ENCODE assay signal across 12 cellular contexts in the genomic region with DNA sequence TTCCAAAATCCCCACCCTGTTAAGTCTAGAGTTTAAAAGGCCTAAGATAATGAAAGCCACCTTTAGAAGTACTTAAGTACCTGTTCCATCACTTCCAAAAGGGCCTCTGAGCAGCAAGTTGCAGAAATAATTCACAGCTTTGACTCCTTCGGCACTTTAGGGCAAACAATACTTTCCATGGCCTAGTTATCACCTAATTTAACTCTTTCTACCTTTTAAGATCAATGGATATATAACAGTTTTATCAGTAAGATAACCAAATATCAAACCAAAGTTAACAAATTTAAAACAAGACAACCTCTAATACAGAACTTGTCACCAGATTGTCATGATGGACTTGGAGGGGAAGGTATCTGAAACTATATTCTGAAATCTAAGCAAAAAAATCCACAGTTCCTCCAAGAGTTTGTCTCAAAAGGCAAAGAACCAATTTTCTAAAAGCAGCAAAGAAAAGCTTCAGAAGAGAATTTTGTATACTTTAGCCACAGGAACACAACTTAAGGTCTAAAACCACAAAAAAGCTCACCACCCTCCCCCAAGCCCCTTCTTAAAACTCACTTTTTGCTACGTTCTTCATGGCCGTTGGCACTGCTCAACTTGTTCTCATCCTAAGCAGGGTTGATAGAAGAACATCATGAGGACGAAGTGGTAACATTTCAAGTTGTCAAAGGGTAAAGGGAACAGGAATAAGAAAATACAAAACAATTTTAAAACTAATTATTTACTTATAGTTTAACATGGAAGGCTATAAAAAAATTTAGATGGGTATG. TPM values are rescaled to one million over a fixed set of nuclear protein-coding genes. Genes with fewer than 3 reads are reported as not detected.
DNase-seq lines count a peak whose midpoint lies in the region; TF ChIP-seq lines count a peak whose summit lies in the region.
"Had no signal": no experiment of that assay in that cellular context is flagged by ENCODE, and none has a peak within 500 bp of the region (broad histone marks: within the 10 kb centered on the region; RNA-seq: fewer than 3 reads in every experiment).

No MANE protein-coding gene starts in this region.

- H3K9ac ChIP-seq in neural cell (ENCODE audit: low read length) = no peak overlapping the region

- peaks cover 72% of the 10 kb centered on the region for H3K4me1 ChIP-seq in CD8-positive, alpha-beta memory T cell (ENCODE audit: insufficient read depth, low read length)

- H3K4me1 Mint-ChIP-seq in CD8-positive, alpha-beta memory T cell = peaks cover 61 to 81% (median 74%) of the 10 kb centered on the region in 3 donors

- H4K20me1 ChIP-seq in neural cell (ENCODE audit: insufficient read depth) = peaks cover 40% of the 10 kb centered on the region

- no peaks in the 10 kb centered on the region for H3K9me2 ChIP-seq in neural cell (ENCODE audit: insufficient read depth, low read length)

- no peak overlapping the region for H3K27ac ChIP-seq in CD8-positive, alpha-beta memory T cell (ENCODE audit: low read depth, low read length)
- H3K27ac ChIP-seq in dorsolateral prefrontal cortex = peak overlapping the region in 3 of 59 donors; percentile 0 to 16 (median 13)
- H3K27ac ChIP-seq in neural cell (ENCODE audit: low read length) = no peak overlapping the region

- H3F3A ChIP-seq in neural cell (ENCODE audit: insufficient read depth, low read length, poor library complexity, severe bottlenecking) = no peaks in the 10 kb centered on the region

- H3K27ac Mint-ChIP-seq in CD8-positive, alpha-beta memory T cell = peak overlapping the region; percentile 36 to 86 (median 80)

- TF ChIP-seq EP300 in neural cell (conservative IDR thresholded peaks at IDR 0.05; ENCODE audit: poor library complexity, severe bottlenecking) = no peak

- DNase-seq in CD8-positive, alpha-beta memory T cell = no peak
- no peak for DNase-seq in MG63
- DNase-seq in dorsolateral prefrontal cortex = no peak
- no peak for DNase-seq in NCI-H748 (lab: John Stamatoyannopoulos, UW; ENCODE audit: unreplicated experiment)
- no peak for DNase-seq in stimulated activated naive CD4-positive, alpha-beta T cell (lab: John Stamatoyannopoulos, UW)
- no peak for DNase-seq in hippocampal formation (lab: John Stamatoyannopoulos, UW)
- DNase-seq in EL = no peak
- DNase-seq: effector CD4-positive, alpha-beta T cell; HCEC 1CT; NCI-H2107; Right ventricle myocardium superior had no signal

- H3K36me3 ChIP-seq in CD8-positive, alpha-beta memory T cell (ENCODE audit: insufficient read depth, low read length) = peaks cover 47% of the 10 kb centered on the region
- H3K36me3 ChIP-seq in MG63 = peaks cover 83% of the 10 kb centered on the region
- H3K36me3 ChIP-seq in neural cell (ENCODE audit: insufficient read depth, low read length) = peaks cover 21% of the 10 kb centered on the region

- POLR2A ChIA-PET in CD8-positive, alpha-beta memory T cell (lab: Charles Lee) = interaction anchor here (2.1 to 7.1 kb wide), 2 partner anchors 30 to 39 kb away, joined by 13 to 337 read pairs; partner anchors contain the start of genes NFS1, PHF20 and ROMO1

- TF ChIP-seq CTCF in dorsolateral prefrontal cortex (IDR thresholded peaks at IDR 0.05 in 54 of 56, conservative IDR thresholded peaks at IDR 0.05 in 2 of 56; ENCODE audit: low read depth in 1 of 56, partially characterized antibody in 56 of 56) (no peak), neural cell (IDR thresholded peaks at IDR 0.05; ENCODE audit: poor library complexity, severe bottlenecking) (no peak)

- H3K79me2 ChIP-seq in neural cell (replicated peaks; ENCODE audit: insufficient read depth, low read length) = peaks cover 73% of the 10 kb centered on the region

- H2AFZ ChIP-seq in neural cell (ENCODE audit: low read depth, low read length) = no peak overlapping the region

- peaks cover 0 to 5% of the 10 kb centered on the region in 2 donors for H3K27me3 Mint-ChIP-seq in CD8-positive, alpha-beta memory T cell

- no peaks in the 10 kb centered on the region for H3K27me3 ChIP-seq in CD8-positive, alpha-beta memory T cell (ENCODE audit: insufficient read depth, low read length, poor library complexity, severe bottlenecking)
- H3K27me3 ChIP-seq in MG63 = no peaks in the 10 kb centered on the region
- no peaks in the 10 kb centered on the region for H3K27me3 ChIP-seq in dorsolateral prefrontal cortex
- H3K27me3 ChIP-seq in neural cell (ENCODE audit: insufficient read depth, low read depth, low read length) = no peaks in the 10 kb centered on the region

- CTCF ChIA-PET in CD8-positive, alpha-beta memory T cell (lab: Charles Lee) = interaction anchor here (0.7 to 1.5 kb wide), 2 partner anchors 33 to 138 kb away, joined by 3 to 7 read pairs; partner anchors contain the start of gene PHF20

- peak overlapping the region; percentile 49 to 81 (median 74) for H3K4me3 Mint-ChIP-seq in CD8-positive, alpha-beta memory T cell

- peaks cover 26 to 83% (median 32%) of the 10 kb centered on the region in 3 donors for H3K36me3 Mint-ChIP-seq in CD8-positive, alpha-beta memory T cell

- no peaks in the 10 kb centered on the region for H3K9me3 ChIP-seq in CD8-positive, alpha-beta memory T cell (ENCODE audit: low read length)
- no peaks in the 10 kb centered on the region for H3K9me3 ChIP-seq in MG63
- H3K9me3 ChIP-seq in neural cell (ENCODE audit: low read length) = no peaks in the 10 kb centered on the region

- no peak overlapping the region for H3K4me2 ChIP-seq in neural cell (ENCODE audit: low read length)

- H3K4me3 ChIP-seq in CD8-positive, alpha-beta memory T cell (ENCODE audit: low read length) = peak overlapping the region; percentile 29
- H3K4me3 ChIP-seq in MG63 (peak overlapping the region; percentile 99), dorsolateral prefrontal cortex (peak overlapping the region in 46 of 59 donors; percentile 4 to 100 (median 90)), neural cell (ENCODE audit: low read length) (peak overlapping the region; percentile 20)

- peaks cover 0 to 2% (median 0%) of the 10 kb centered on the region in 5 donors for H3K9me3 Mint-ChIP-seq in CD8-positive, alpha-beta memory T cell

- no peak for TF ChIP-seq RAD21 in neural cell (conservative IDR thresholded peaks at IDR 0.05)

- intact Hi-C loops in dorsolateral prefrontal cortex (cut with DNase I) = no loop called here

TF ChIP-seq in neural cell, 6 proteins besides CTCF, POLR2A, EP300 and RAD21:
- TF ChIP-seq TAF1 (IDR thresholded peaks at IDR 0.05; ENCODE audit: low read depth) (no peak), SMC3 (conservative IDR thresholded peaks at IDR 0.05; ENCODE audit: poor library complexity) (no peak), POLR2AphosphoS5 (IDR thresholded peaks at IDR 0.05) (no peak), EZH2 (IDR thresholded peaks at IDR 0.05; ENCODE audit: borderline replicate concordance, insufficient read depth, low read length, poor library complexity, severe bottlenecking) (no peak), MXI1 (conservative IDR thresholded peaks at IDR 0.05; ENCODE audit: poor library complexity, severe bottlenecking) (no peak)
- TF ChIP-seq, protein P1, sequence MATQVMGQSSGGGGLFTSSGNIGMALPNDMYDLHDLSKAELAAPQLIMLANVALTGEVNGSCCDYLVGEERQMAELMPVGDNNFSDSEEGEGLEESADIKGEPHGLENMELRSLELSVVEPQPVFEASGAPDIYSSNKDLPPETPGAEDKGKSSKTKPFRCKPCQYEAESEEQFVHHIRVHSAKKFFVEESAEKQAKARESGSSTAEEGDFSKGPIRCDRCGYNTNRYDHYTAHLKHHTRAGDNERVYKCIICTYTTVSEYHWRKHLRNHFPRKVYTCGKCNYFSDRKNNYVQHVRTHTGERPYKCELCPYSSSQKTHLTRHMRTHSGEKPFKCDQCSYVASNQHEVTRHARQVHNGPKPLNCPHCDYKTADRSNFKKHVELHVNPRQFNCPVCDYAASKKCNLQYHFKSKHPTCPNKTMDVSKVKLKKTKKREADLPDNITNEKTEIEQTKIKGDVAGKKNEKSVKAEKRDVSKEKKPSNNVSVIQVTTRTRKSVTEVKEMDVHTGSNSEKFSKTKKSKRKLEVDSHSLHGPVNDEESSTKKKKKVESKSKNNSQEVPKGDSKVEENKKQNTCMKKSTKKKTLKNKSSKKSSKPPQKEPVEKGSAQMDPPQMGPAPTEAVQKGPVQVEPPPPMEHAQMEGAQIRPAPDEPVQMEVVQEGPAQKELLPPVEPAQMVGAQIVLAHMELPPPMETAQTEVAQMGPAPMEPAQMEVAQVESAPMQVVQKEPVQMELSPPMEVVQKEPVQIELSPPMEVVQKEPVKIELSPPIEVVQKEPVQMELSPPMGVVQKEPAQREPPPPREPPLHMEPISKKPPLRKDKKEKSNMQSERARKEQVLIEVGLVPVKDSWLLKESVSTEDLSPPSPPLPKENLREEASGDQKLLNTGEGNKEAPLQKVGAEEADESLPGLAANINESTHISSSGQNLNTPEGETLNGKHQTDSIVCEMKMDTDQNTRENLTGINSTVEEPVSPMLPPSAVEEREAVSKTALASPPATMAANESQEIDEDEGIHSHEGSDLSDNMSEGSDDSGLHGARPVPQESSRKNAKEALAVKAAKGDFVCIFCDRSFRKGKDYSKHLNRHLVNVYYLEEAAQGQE (IDR thresholded peaks at IDR 0.05; ENCODE audit: borderline replicate concordance) = no peak

RNA-seq across cellular contexts. Expression of gene RBM39, which starts 3.5 kb away (rescaled TPM):
- 100 to 1,000 TPM; 349 to 352 TPM for total RNA-seq in CD8-positive, alpha-beta memory T cell
- 157 TPM for polyA plus RNA-seq in CD8-positive, alpha-beta memory T cell
- total RNA-seq in MG63 (2014; rRNA removed; shearing (Covaris generic); ENCODE audit: low replicate concordance) = 273 and 328 TPM in 2 replicates
- 100 to 1,000 TPM; 252 to 391 (median 313) TPM for total RNA-seq in dorsolateral prefrontal cortex
- polyA plus RNA-seq in neural cell = 750 and 839 TPM in 2 replicates
- 567 and 581 TPM in 2 replicates for polyA minus RNA-seq in neural cell

RNA-seq across cellular contexts. Expression of gene PHF20, which starts 33.2 kb away (rescaled TPM):
- 10 to 100 TPM; 53.9 to 54.3 TPM for total RNA-seq in CD8-positive, alpha-beta memory T cell
- polyA plus RNA-seq in CD8-positive, alpha-beta memory T cell = 124 TPM
- 50.5 and 57.7 TPM in 2 replicates for total RNA-seq in MG63 (2014; rRNA removed; shearing (Covaris generic); ENCODE audit: low replicate concordance)
- total RNA-seq in dorsolateral prefrontal cortex = 100 to 1,000 TPM in 1 of 120 experiments, 10 to 100 TPM in 119; 57.3 to 113 (median 73.3) TPM
- polyA plus RNA-seq in neural cell = 49.2 and 54.8 TPM in 2 replicates
- 44.1 and 54.4 TPM in 2 replicates for polyA minus RNA-seq in neural cell

RNA-seq across cellular contexts. Expression of gene ROMO1, which starts 39.4 kb away (rescaled TPM):
- 100 to 1,000 TPM; 108 to 117 TPM for total RNA-seq in CD8-positive, alpha-beta memory T cell
- polyA plus RNA-seq in CD8-positive, alpha-beta memory T cell = 358 TPM
- 143 and 318 TPM in 2 replicates for total RNA-seq in MG63 (2014; rRNA removed; shearing (Covaris generic); ENCODE audit: low replicate concordance)
- 10 to 100 TPM; 28.9 to 82.8 (median 51.8) TPM for total RNA-seq in dorsolateral prefrontal cortex
- polyA plus RNA-seq in neural cell = 514 and 557 TPM in 2 replicates
- 60.4 and 67.0 TPM in 2 replicates for polyA minus RNA-seq in neural cell

RNA-seq across cellular contexts. Expression of gene NFS1, which starts 39.4 kb away (rescaled TPM):
- total RNA-seq in CD8-positive, alpha-beta memory T cell = 10 to 100 TPM; 36.4 to 37.7 TPM
- polyA plus RNA-seq in CD8-positive, alpha-beta memory T cell = 18.8 TPM
- total RNA-seq in MG63 (2014; rRNA removed; shearing (Covaris generic); ENCODE audit: low replicate concordance) = 94.3 and 130 TPM in 2 replicates
- 10 to 100 TPM; 39.8 to 78.0 (median 57.4) TPM for total RNA-seq in dorsolateral prefrontal cortex
- 55.2 and 67.0 TPM in 2 replicates for polyA plus RNA-seq in neural cell
- polyA minus RNA-seq in neural cell = 44.9 and 50.4 TPM in 2 replicates

Comparison
In these comparisons a context has a peak if more than half of its experiments do, and no peak if none do; other contexts are left out.
1. H3K4me3 ChIP-seq: peak in every context shown above with its lines; median percentile 99 in MG63; 90 in dorsolateral prefrontal cortex; 29 in CD8-positive, alpha-beta memory T cell; 20 in neural cell.